In genomic region chr12:110224379-110225304, GRCh38 we compare ENCODE assay signal across 8 cellular contexts. TPM values are rescaled to one million over a fixed set of nuclear protein-coding genes. Genes with fewer than 3 reads are reported as not detected.
A peak's percentile ranks its signal among the peaks of the same experiment; 100 is the strongest.
DNase-seq lines count a peak whose midpoint lies in the region; ATAC-seq, FAIRE-seq and TF ChIP-seq lines count a peak whose summit lies in the region.

No MANE protein-coding gene starts in this region.

- no peaks in the 10 kb centered on the region for H3K9me3 Mint-ChIP-seq in H9

- H3K79me2 ChIP-seq in H9 (ENCODE audit: insufficient read depth, low read length) = no peaks in the 10 kb centered on the region

- H3K79me1 ChIP-seq in H9 (ENCODE audit: insufficient read depth, low read depth, low read length, poor library complexity, severe bottlenecking) = no peaks in the 10 kb centered on the region

- H2BK12ac ChIP-seq in H9 (ENCODE audit: insufficient read length, low read depth, low read length) = no peak overlapping the region

- DNase-seq in H9 (no peak), RPMI7951 (ENCODE audit: low read depth) (peak; percentile 76), fibroblast of peridontal ligament (ENCODE audit: extremely low read depth) (peak; percentile 95), pancreas (no peak), GOT3 (lab: John Stamatoyannopoulos, UW) (no peak)
- no peak for DNase-seq in stimulated activated CD4-positive, alpha-beta T cell treated with anti-CD3 and anti-CD28 coated beads, Interleukin-4, amount 100 ng/mL, for 4 hours

- no peak overlapping the region for H3T11ph ChIP-seq in H9 (ENCODE audit: low read length)

- H3K23me2 ChIP-seq in H9 (ENCODE audit: insufficient read length, low read depth, low read length, poor library complexity, severe bottlenecking) = no peaks in the 10 kb centered on the region

- peaks cover 0 to 5% (median 1%) of the 10 kb centered on the region in 3 experiments; a peak in 3 of 7 replicates for H3K36me3 Mint-ChIP-seq in H9 (ENCODE audit: insufficient read depth in 1 of 3, low read depth in 3 of 3)

- H2BK15ac ChIP-seq in H9 (ENCODE audit: low read depth, low read length) = no peak overlapping the region

- intact Hi-C loops in pancreas (cut with DNase I) = no loop called here

- H3K18ac ChIP-seq in H9 (ENCODE audit: insufficient read length, low read depth, low read length) = no peak overlapping the region

- H3K4me1 ChIP-seq in H9 (ENCODE audit: insufficient read depth, low read length) (no peaks in the 10 kb centered on the region; the same call in 1 of the 2 replicates), pancreas (peaks cover 0 to 13% (median 3%) of the 10 kb centered on the region in 3 donors)

- no peaks in the 10 kb centered on the region for H4K20me1 ChIP-seq in H9 (ENCODE audit: control insufficient read depth, insufficient read depth, insufficient read length)

- H3K36me3 ChIP-seq in pancreas = no peaks in the 10 kb centered on the region

- no CpG with 5 or more reads among the region's 10 CpGs for WGBS in H9 (ENCODE audit: extremely low coverage, insufficient read length, low lambda C conversion rate)
- 53 to 55% methylated on average over 10 of the region's 10 CpGs for WGBS in pancreas, 2 donors

- ATAC-seq in pancreas (peak; percentile 60 to 88 (median 84)), HG02642 (IDR thresholded peaks at IDR 0.05; ENCODE audit: poor library complexity, unreplicated experiment) (no peak), GM21825 (IDR thresholded peaks at IDR 0.05; ENCODE audit: unreplicated experiment) (no peak)

- H3K4me3 Mint-ChIP-seq in H9 = no peak overlapping the region

- H3K4me3 ChIP-seq in pancreas = peak overlapping the region in 2 of 4 donors; percentile 3 to 10

- H3K14ac ChIP-seq in H9 (ENCODE audit: insufficient read depth, low read length) = no peak overlapping the region

- no peak overlapping the region for H2BK5ac ChIP-seq in H9 (ENCODE audit: insufficient read length, low read length)

- TF ChIP-seq CTCF in H9 (conservative IDR thresholded peaks at IDR 0.05) (peak; percentile 61), pancreas (IDR thresholded peaks at IDR 0.05) (peak in 3 of 4 donors; percentile 28 to 48 (median 34))

- no peak overlapping the region for H4K8ac ChIP-seq in H9 (replicated peaks; ENCODE audit: insufficient read length, low read depth, low read length)

- H4K91ac ChIP-seq in H9 (ENCODE audit: insufficient read length, low read depth, low read length) = no peak overlapping the region

- no peaks in the 10 kb centered on the region for H3K27me3 Mint-ChIP-seq in H9 (ENCODE audit: low read depth)

- no peak overlapping the region for H2AK5ac ChIP-seq in H9 (ENCODE audit: insufficient read length, low read length)

- H3K27ac ChIP-seq in H9 (ENCODE audit: insufficient read length, low read depth, low read length) (no peak overlapping the region), pancreas (peak overlapping the region in 2 of 4 donors; percentile 27 to 62)

- no peaks in the 10 kb centered on the region for H3K27me3 ChIP-seq in H9 (ENCODE audit: insufficient read depth, low read length)
- H3K27me3 ChIP-seq in pancreas = no peaks in the 10 kb centered on the region

- no peak overlapping the region for H3K23ac ChIP-seq in H9 (ENCODE audit: insufficient read length, low read depth, low read length)

- no peak overlapping the region for H3K9ac ChIP-seq in H9 (ENCODE audit: extremely low read depth, insufficient read length, low read length)

- H4K5ac ChIP-seq in H9 (ENCODE audit: insufficient read length, low read depth, low read length) = no peak overlapping the region

- no peak overlapping the region for H3K4me2 ChIP-seq in H9 (ENCODE audit: insufficient read depth, insufficient read length, low read length)

- no peak overlapping the region for H3K4ac ChIP-seq in H9 (ENCODE audit: low read depth, low read length)

- H3K27ac Mint-ChIP-seq in H9 = 0 out of 7 replicates have a peak overlapping the region, but pooled peaks of 1 of the 3 experiments have one; percentile 54

- no peak overlapping the region for H2BK20ac ChIP-seq in H9 (ENCODE audit: low read depth, low read length, poor library complexity, severe bottlenecking)

- H3K9me3 ChIP-seq in H9 (ENCODE audit: control insufficient read depth, low read depth, low read length) (no peaks in the 10 kb centered on the region), pancreas (no peaks in the 10 kb centered on the region)

- peak; percentile 77 for FAIRE-seq in pancreas (lab: Jason Lieb, UNC)

- H3K4me1 Mint-ChIP-seq in H9 = peaks cover 5 to 9% of the 10 kb centered on the region in 2 experiments

- H2BK120ac ChIP-seq in H9 (ENCODE audit: low read depth, low read length, poor library complexity, severe bottlenecking) = no peak overlapping the region

- H3K56ac ChIP-seq in H9 (ENCODE audit: insufficient read length, low read depth, low read length) = no peak overlapping the region

- H2AFZ ChIP-seq in H9 (ENCODE audit: low read length) = no peak overlapping the region

RNA-seq across cellular contexts. Expression of gene ATP2A2, which starts 56.4 kb away (rescaled TPM):
- total RNA-seq in H9 (2021) = 257 and 260 TPM in 2 replicates
- total RNA-seq in RPMI7951 (2014; rRNA removed; shearing (Covaris generic)) = 68.5 and 75.7 TPM in 2 replicates
- total RNA-seq in pancreas = 10 to 100 TPM; 35.0 to 79.7 (median 60.3) TPM
- polyA plus RNA-seq in pancreas = 10 to 100 TPM; 16.3 to 36.7 TPM

Comparison
In these comparisons a context has a peak if more than half of its experiments do, and no peak if none do; other contexts are left out.
1. DNase-seq: peak in RPMI7951 (single experiment) and fibroblast of peridontal ligament (single experiment); none in H9 (single experiment), pancreas (0 of 6), stimulated activated CD4-positive, alpha-beta T cell treated with anti-CD3 and anti-CD28 coated beads, Interleukin-4, amount 100 ng/mL, for 4 hours (0 of 2) and GOT3 (single experiment).
2. ATAC-seq: peak in pancreas (4 of 4); none in HG02642 (single experiment) and GM21825 (single experiment).